ENCODE assay signal across 11 cellular contexts in the genomic region with DNA sequence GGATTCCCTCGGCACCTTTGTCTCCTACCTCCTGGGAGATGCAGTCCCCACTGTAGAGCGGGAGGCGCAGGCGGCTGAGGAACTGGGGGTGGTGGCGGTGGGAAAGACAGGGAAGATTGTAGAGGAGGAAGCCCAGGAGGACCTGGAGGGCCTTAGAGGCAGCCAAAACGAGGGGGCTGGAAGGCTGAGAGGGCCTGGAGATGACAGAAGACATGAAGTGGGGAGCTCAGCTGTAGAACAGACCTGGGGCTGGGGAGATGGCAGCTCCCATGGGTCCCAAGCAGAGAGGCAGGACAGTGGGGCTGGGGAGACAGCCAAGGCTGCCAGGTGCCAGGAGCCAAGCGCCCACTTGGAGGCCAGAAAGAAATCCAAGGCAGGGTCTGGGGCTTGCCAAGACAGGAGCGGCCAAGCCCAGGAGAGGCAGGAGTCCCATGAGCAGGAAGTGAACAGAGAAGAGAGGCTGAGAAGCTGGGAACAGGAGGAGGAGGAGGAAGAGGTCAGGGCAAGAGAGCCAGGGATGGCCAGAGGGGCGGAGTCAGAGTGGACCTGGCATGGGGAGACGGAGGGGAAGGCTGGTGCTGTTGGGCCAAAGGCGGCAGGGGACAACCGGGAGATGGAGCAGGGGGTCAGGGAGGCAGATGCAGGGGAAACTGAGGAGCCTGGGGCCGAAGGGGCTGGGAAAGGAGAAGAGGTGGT. TPM values are rescaled to one million over a fixed set of nuclear protein-coding genes. Genes with fewer than 3 reads are reported as not detected.
DNase-seq lines count a peak whose midpoint lies in the region; ATAC-seq and TF ChIP-seq lines count a peak whose summit lies in the region.
"Had no signal": no experiment of that assay in that cellular context is flagged by ENCODE, and none has a peak within 500 bp of the region (broad histone marks: within the 10 kb centered on the region; RNA-seq: fewer than 3 reads in every experiment).

No MANE protein-coding gene starts in this region.

- no peak for ATAC-seq in stimulated activated naive CD8-positive, alpha-beta T cell treated with anti-CD3 and anti-CD28 coated beads, Interleukin-15, Interleukin-2, amounts not matched to agents 100 U/mL and 50 U/mL, for 24 hours
- ATAC-seq in activated naive CD8-positive, alpha-beta T cell treated with anti-CD3 and anti-CD28 coated beads, Interleukin-2, amount 10 ng/mL, durations not matched to agents 7 days and 5 days (ENCODE audit: low read depth) = no peak
- ATAC-seq in activated CD4-positive, CD25-positive, alpha-beta regulatory T cell treated with anti-CD3 and anti-CD28 coated beads, Interleukin-2, amount 50 U/mL, for 24 hours = no peak

- TF ChIP-seq CTCF in GM10248 (IDR thresholded peaks at IDR 0.05; ENCODE audit: control extremely low read depth, extremely low read depth, low read depth, missing control alignments) = no peak

- DNase-seq in stimulated activated naive CD8-positive, alpha-beta T cell treated with anti-CD3 and anti-CD28 coated beads, Interleukin-15, Interleukin-2, amounts not matched to agents 100 U/mL and 50 U/mL, for 24 hours = no peak
- peak; percentile 51 for DNase-seq in activated naive CD8-positive, alpha-beta T cell treated with anti-CD3 and anti-CD28 coated beads, Interleukin-2, amount 10 ng/mL, durations not matched to agents 7 days and 5 days
- DNase-seq in GM10248 (ENCODE audit: extremely low spot score) = no peak
- no peak for DNase-seq in SW 1271 (lab: John Stamatoyannopoulos, UW)
- no peak for DNase-seq in HT-29 (ENCODE audit: low spot score)
- DNase-seq: NCI-H526 had no signal

- H3K9me3 Mint-ChIP-seq in stimulated activated naive CD8-positive, alpha-beta T cell treated with anti-CD3 and anti-CD28 coated beads, Interleukin-15, Interleukin-2, amounts not matched to agents 100 ng/mL and 50 ng/mL, for 24 hours = no peaks in the 10 kb centered on the region
- no peaks in the 10 kb centered on the region for H3K9me3 Mint-ChIP-seq in activated naive CD8-positive, alpha-beta T cell treated with anti-CD3 and anti-CD28 coated beads, Interleukin-2, amount 10 ng/mL, durations not matched to agents 7 days and 5 days

- no peaks in the 10 kb centered on the region for H3K36me3 Mint-ChIP-seq in stimulated activated naive CD8-positive, alpha-beta T cell treated with anti-CD3 and anti-CD28 coated beads, Interleukin-15, Interleukin-2, amounts not matched to agents 100 ng/mL and 50 ng/mL, for 24 hours (ENCODE audit: low read depth)
- peaks cover 23% of the 10 kb centered on the region for H3K36me3 Mint-ChIP-seq in activated naive CD8-positive, alpha-beta T cell treated with anti-CD3 and anti-CD28 coated beads, Interleukin-2, amount 10 ng/mL, durations not matched to agents 7 days and 5 days

- peak overlapping the region; percentile 63 for H3K27ac ChIP-seq in muscle layer of duodenum (ENCODE audit: low read length)

- peaks cover 0 to 10% of the 10 kb centered on the region in 2 donors for H3K4me1 ChIP-seq in muscle layer of duodenum (ENCODE audit: control insufficient read depth in 1 of 2, insufficient read depth in 2 of 2, low read length in 2 of 2)

- no peaks in the 10 kb centered on the region for H3K27me3 ChIP-seq in muscle layer of duodenum (ENCODE audit: low read depth, low read length)

- H3K27ac Mint-ChIP-seq in stimulated activated naive CD8-positive, alpha-beta T cell treated with anti-CD3 and anti-CD28 coated beads, Interleukin-15, Interleukin-2, amounts not matched to agents 100 ng/mL and 50 ng/mL, for 24 hours = peak overlapping the region; percentile 97
- peak overlapping the region; percentile 96 for H3K27ac Mint-ChIP-seq in activated naive CD8-positive, alpha-beta T cell treated with anti-CD3 and anti-CD28 coated beads, Interleukin-2, amount 10 ng/mL, durations not matched to agents 7 days and 5 days

- CTCF ChIA-PET in GM10248 (lab: Yijun Ruan, JAX) = no interaction called here

- no peaks in the 10 kb centered on the region for H3K36me3 ChIP-seq in muscle layer of duodenum (ENCODE audit: control insufficient read depth in 1 of 2, insufficient read depth in 2 of 2, low read length in 2 of 2)

- POLR2A ChIA-PET in activated naive CD8-positive, alpha-beta T cell treated with anti-CD3 and anti-CD28 coated beads, Interleukin-2, amount 10 ng/mL, durations not matched to agents 7 days and 5 days (lab: Charles Lee) = interaction anchor here (0.6 to 2.1 kb wide), 5 partner anchors 10 to 328 kb away, joined by 3 to 10 read pairs (median 9); a partner anchor contains a TSS
- POLR2A ChIA-PET in GM10248 (lab: Yijun Ruan, JAX) = no interaction called here

- peak overlapping the region; percentile 90 for H3K4me3 Mint-ChIP-seq in stimulated activated naive CD8-positive, alpha-beta T cell treated with anti-CD3 and anti-CD28 coated beads, Interleukin-15, Interleukin-2, amounts not matched to agents 100 ng/mL and 50 ng/mL, for 24 hours
- peak overlapping the region; percentile 97 for H3K4me3 Mint-ChIP-seq in activated naive CD8-positive, alpha-beta T cell treated with anti-CD3 and anti-CD28 coated beads, Interleukin-2, amount 10 ng/mL, durations not matched to agents 7 days and 5 days

- peak overlapping the region; percentile 30 to 48 for H3K4me3 ChIP-seq in muscle layer of duodenum (ENCODE audit: low read depth in 1 of 2, low read length in 2 of 2)

- no peaks in the 10 kb centered on the region for H3K9me3 ChIP-seq in muscle layer of duodenum (ENCODE audit: control insufficient read depth in 1 of 2, low read length in 2 of 2)

- H3K4me1 Mint-ChIP-seq in stimulated activated naive CD8-positive, alpha-beta T cell treated with anti-CD3 and anti-CD28 coated beads, Interleukin-15, Interleukin-2, amounts not matched to agents 100 ng/mL and 50 ng/mL, for 24 hours (ENCODE audit: low read depth) = peaks cover 57% of the 10 kb centered on the region
- peaks cover 42% of the 10 kb centered on the region for H3K4me1 Mint-ChIP-seq in activated naive CD8-positive, alpha-beta T cell treated with anti-CD3 and anti-CD28 coated beads, Interleukin-2, amount 10 ng/mL, durations not matched to agents 7 days and 5 days

- H3K27me3 Mint-ChIP-seq in stimulated activated naive CD8-positive, alpha-beta T cell treated with anti-CD3 and anti-CD28 coated beads, Interleukin-15, Interleukin-2, amounts not matched to agents 100 ng/mL and 50 ng/mL, for 24 hours = no peaks in the 10 kb centered on the region
- H3K27me3 Mint-ChIP-seq in activated naive CD8-positive, alpha-beta T cell treated with anti-CD3 and anti-CD28 coated beads, Interleukin-2, amount 10 ng/mL, durations not matched to agents 7 days and 5 days = no peaks in the 10 kb centered on the region

RNA-seq across cellular contexts. Expression of a gene that starts 0.8 kb away (rescaled TPM):
- 10 to 100 TPM; 23.9 to 26.1 TPM for total RNA-seq in activated naive CD8-positive, alpha-beta T cell treated with anti-CD3 and anti-CD28 coated beads, Interleukin-2, amount 10 ng/mL, durations not matched to agents 7 days and 5 days
- total RNA-seq in HT-29 (2014; rRNA removed; shearing (Covaris generic)) = 0.05 TPM in 1 of 2 replicates, not detected in the other

RNA-seq across cellular contexts. Expression of a gene that starts 3.4 kb away (rescaled TPM):
- 10 to 100 TPM; 58.4 to 60.0 TPM for total RNA-seq in activated naive CD8-positive, alpha-beta T cell treated with anti-CD3 and anti-CD28 coated beads, Interleukin-2, amount 10 ng/mL, durations not matched to agents 7 days and 5 days
- total RNA-seq in HT-29 (2014; rRNA removed; shearing (Covaris generic)) = 28.0 and 37.8 TPM in 2 replicates

RNA-seq across cellular contexts. Expression of a gene that starts 11.4 kb away (rescaled TPM):
- total RNA-seq in activated naive CD8-positive, alpha-beta T cell treated with anti-CD3 and anti-CD28 coated beads, Interleukin-2, amount 10 ng/mL, durations not matched to agents 7 days and 5 days = not detected
- total RNA-seq in HT-29 (2014; rRNA removed; shearing (Covaris generic)) = not detected in 2 replicates
- total RNA-seq: chondrocyte, posterior vena cava had no signal

RNA-seq across cellular contexts. Expression of a gene that starts 23.1 kb away (rescaled TPM):
- total RNA-seq in activated naive CD8-positive, alpha-beta T cell treated with anti-CD3 and anti-CD28 coated beads, Interleukin-2, amount 10 ng/mL, durations not matched to agents 7 days and 5 days = under 1 TPM in 1 of 2 experiments, not detected in 1; 0.25 TPM
- total RNA-seq in HT-29 (2014; rRNA removed; shearing (Covaris generic)) = not detected in 2 replicates
- total RNA-seq: posterior vena cava had no signal

RNA-seq across cellular contexts. Expression of a gene that starts 43.5 kb away (rescaled TPM):
- under 1 TPM in 1 of 2 experiments, not detected in 1; 0.20 TPM for total RNA-seq in activated naive CD8-positive, alpha-beta T cell treated with anti-CD3 and anti-CD28 coated beads, Interleukin-2, amount 10 ng/mL, durations not matched to agents 7 days and 5 days
- 0.34 and 0.56 TPM in 2 replicates for total RNA-seq in HT-29 (2014; rRNA removed; shearing (Covaris generic))

Comparison
In these comparisons a context has a peak if more than half of its experiments do, and no peak if none do; other contexts are left out.
1. RNA of a gene that starts 0.8 kb away (total RNA-seq): 23.9 to 26.1 TPM in activated naive CD8-positive, alpha-beta T cell treated with anti-CD3 and anti-CD28 coated beads, Interleukin-2, amount 10 ng/mL, durations not matched to agents 7 days and 5 days; 0.05 TPM in HT-29; every median in the first group is over 10 times any median in the second.